ENCODE assay signal across 1 cellular context in the genomic region with DNA sequence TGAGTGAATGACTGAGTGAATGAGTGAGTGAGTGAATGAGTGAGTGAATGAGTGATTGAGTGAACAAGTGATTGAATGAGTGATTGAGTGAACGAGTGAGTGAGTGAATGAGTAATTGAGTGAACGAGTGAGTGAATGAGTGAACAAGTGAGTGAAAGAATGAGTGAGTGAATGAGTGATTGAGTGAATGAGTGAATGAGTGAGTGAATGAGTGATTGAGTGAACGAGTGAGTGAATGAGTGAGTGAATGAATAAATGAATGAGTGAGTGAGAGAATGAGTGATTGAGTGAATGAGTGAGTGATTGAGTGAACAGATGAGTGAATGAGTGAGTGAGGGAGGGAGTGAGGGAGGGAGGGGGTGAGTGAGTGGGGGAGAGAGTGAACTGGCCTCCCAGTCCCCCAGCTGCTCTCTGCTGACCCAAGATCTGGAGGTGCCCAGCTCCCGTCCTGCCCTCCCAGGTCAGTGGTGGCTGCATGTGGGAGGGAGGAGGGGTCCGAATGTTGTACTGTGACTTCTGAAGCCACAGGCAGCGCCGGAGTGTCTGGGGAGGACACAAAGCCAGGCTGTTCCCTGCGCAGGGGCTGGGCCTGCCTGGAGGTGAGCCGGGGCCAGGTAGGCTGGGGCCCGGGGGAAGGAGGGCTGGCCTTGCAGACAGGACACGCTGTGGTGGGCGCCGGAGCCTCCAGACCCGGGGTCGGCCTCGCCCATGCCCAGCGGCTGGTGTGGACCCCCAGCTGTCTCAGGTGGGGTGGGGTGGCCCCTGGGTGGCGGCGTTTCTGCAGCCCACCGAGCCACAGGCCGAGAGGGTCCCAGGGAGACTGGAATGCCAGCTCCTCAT.
TF ChIP-seq lines count a peak whose summit lies in the region.

No MANE protein-coding gene starts in this region.

TF ChIP-seq in HepG2, 621 proteins besides CTCF, POLR2A, EP300 and RAD21 (continued from another document and continues in another):
- TF ChIP-seq AGO1 (IDR thresholded peaks at IDR 0.05; ENCODE audit: low read depth, low read length, poor library complexity, severe bottlenecking) (peak; percentile 39), MEF2D (CRISPR knock-in tag; IDR thresholded peaks at IDR 0.05) (peak; percentile 15; the same call in 1 of the 2 replicates), ZKSCAN5 (CRISPR knock-in tag; IDR thresholded peaks at IDR 0.05) (0 out of 2 replicates have a peak, but pooled peaks have one; percentile 54), ZNF749 (CRISPR knock-in tag; IDR thresholded peaks at IDR 0.05; ENCODE audit: borderline replicate concordance) (peak; percentile 46; the same call in 1 of the 2 replicates), FOXM1 (CRISPR knock-in tag; IDR thresholded peaks at IDR 0.05) (no peak), FOSL2 (CRISPR knock-in tag; IDR thresholded peaks at IDR 0.05) (peak; percentile 52; the same call in 1 of the 2 replicates), HNRNPUL1 (IDR thresholded peaks at IDR 0.05; ENCODE audit: low read depth, low read length) (no peak), ZNF282 (IDR thresholded peaks at IDR 0.05; ENCODE audit: partially characterized antibody) (peak; percentile 35), ZNF17 (CRISPR knock-in tag; IDR thresholded peaks at IDR 0.05) (no peak), MED8 (CRISPR knock-in tag; IDR thresholded peaks at IDR 0.05; ENCODE audit: insufficient replicate concordance) (no peak), ZNF350 (CRISPR knock-in tag; IDR thresholded peaks at IDR 0.05; ENCODE audit: borderline replicate concordance, low read depth) (0 out of 2 replicates have a peak, but pooled peaks have one; percentile 37), POLR2G (IDR thresholded peaks at IDR 0.05; ENCODE audit: low read depth, low read length) (peak; percentile 70), ZNF333 (CRISPR knock-in tag; IDR thresholded peaks at IDR 0.05; ENCODE audit: borderline replicate concordance) (no peak), GABPA (IDR thresholded peaks at IDR 0.05; ENCODE audit: low read depth, low read length) (no peak), GABPA (CRISPR knock-in tag; IDR thresholded peaks at IDR 0.05; ENCODE audit: low read depth) (no peak), ZNF451 (CRISPR knock-in tag; IDR thresholded peaks at IDR 0.05) (no peak), CCDC6 (CRISPR knock-in tag; IDR thresholded peaks at IDR 0.05) (no peak), SMAD1 (CRISPR knock-in tag; IDR thresholded peaks at IDR 0.05; ENCODE audit: borderline replicate concordance, low read depth) (no peak), MAFK (conservative IDR thresholded peaks at IDR 0.05 in 1 of 2, IDR thresholded peaks at IDR 0.05 in 1 of 2; ENCODE audit: low read length in 2 of 2) (no peak), AHR (CRISPR knock-in tag; IDR thresholded peaks at IDR 0.05) (peak; percentile 74; the same call in 1 of the 2 replicates), ZNF891 (CRISPR knock-in tag; IDR thresholded peaks at IDR 0.05) (0 out of 2 replicates have a peak, but pooled peaks have one; percentile 30)
- TF ChIP-seq, protein P1, sequence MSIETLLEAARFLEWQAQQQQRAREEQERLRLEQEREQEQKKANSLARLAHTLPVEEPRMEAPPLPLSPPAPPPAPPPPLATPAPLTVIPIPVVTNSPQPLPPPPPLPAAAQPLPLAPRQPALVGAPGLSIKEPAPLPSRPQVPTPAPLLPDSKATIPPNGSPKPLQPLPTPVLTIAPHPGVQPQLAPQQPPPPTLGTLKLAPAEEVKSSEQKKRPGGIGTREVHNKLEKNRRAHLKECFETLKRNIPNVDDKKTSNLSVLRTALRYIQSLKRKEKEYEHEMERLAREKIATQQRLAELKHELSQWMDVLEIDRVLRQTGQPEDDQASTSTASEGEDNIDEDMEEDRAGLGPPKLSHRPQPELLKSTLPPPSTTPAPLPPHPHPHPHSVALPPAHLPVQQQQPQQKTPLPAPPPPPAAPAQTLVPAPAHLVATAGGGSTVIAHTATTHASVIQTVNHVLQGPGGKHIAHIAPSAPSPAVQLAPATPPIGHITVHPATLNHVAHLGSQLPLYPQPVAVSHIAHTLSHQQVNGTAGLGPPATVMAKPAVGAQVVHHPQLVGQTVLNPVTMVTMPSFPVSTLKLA (IDR thresholded peaks at IDR 0.05) = no peak
- TF ChIP-seq, protein P2, sequence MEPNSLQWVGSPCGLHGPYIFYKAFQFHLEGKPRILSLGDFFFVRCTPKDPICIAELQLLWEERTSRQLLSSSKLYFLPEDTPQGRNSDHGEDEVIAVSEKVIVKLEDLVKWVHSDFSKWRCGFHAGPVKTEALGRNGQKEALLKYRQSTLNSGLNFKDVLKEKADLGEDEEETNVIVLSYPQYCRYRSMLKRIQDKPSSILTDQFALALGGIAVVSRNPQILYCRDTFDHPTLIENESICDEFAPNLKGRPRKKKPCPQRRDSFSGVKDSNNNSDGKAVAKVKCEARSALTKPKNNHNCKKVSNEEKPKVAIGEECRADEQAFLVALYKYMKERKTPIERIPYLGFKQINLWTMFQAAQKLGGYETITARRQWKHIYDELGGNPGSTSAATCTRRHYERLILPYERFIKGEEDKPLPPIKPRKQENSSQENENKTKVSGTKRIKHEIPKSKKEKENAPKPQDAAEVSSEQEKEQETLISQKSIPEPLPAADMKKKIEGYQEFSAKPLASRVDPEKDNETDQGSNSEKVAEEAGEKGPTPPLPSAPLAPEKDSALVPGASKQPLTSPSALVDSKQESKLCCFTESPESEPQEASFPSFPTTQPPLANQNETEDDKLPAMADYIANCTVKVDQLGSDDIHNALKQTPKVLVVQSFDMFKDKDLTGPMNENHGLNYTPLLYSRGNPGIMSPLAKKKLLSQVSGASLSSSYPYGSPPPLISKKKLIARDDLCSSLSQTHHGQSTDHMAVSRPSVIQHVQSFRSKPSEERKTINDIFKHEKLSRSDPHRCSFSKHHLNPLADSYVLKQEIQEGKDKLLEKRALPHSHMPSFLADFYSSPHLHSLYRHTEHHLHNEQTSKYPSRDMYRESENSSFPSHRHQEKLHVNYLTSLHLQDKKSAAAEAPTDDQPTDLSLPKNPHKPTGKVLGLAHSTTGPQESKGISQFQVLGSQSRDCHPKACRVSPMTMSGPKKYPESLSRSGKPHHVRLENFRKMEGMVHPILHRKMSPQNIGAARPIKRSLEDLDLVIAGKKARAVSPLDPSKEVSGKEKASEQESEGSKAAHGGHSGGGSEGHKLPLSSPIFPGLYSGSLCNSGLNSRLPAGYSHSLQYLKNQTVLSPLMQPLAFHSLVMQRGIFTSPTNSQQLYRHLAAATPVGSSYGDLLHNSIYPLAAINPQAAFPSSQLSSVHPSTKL (CRISPR knock-in tag; IDR thresholded peaks at IDR 0.05) = peak; percentile 59
- TF ChIP-seq, protein P3, sequence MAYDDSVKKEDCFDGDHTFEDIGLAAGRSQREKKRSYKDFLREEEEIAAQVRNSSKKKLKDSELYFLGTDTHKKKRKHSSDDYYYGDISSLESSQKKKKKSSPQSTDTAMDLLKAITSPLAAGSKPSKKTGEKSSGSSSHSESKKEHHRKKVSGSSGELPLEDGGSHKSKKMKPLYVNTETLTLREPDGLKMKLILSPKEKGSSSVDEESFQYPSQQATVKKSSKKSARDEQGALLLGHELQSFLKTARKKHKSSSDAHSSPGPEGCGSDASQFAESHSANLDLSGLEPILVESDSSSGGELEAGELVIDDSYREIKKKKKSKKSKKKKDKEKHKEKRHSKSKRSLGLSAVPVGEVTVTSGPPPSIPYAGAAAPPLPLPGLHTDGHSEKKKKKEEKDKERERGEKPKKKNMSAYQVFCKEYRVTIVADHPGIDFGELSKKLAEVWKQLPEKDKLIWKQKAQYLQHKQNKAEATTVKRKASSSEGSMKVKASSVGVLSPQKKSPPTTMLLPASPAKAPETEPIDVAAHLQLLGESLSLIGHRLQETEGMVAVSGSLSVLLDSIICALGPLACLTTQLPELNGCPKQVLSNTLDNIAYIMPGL (CRISPR knock-in tag; IDR thresholded peaks at IDR 0.05; ENCODE audit: borderline replicate concordance in 1 of 2, low read depth in 1 of 2) = peak; percentile 18 to 76; a peak in 1 of 4 replicates
- TF ChIP-seq, protein P4, sequence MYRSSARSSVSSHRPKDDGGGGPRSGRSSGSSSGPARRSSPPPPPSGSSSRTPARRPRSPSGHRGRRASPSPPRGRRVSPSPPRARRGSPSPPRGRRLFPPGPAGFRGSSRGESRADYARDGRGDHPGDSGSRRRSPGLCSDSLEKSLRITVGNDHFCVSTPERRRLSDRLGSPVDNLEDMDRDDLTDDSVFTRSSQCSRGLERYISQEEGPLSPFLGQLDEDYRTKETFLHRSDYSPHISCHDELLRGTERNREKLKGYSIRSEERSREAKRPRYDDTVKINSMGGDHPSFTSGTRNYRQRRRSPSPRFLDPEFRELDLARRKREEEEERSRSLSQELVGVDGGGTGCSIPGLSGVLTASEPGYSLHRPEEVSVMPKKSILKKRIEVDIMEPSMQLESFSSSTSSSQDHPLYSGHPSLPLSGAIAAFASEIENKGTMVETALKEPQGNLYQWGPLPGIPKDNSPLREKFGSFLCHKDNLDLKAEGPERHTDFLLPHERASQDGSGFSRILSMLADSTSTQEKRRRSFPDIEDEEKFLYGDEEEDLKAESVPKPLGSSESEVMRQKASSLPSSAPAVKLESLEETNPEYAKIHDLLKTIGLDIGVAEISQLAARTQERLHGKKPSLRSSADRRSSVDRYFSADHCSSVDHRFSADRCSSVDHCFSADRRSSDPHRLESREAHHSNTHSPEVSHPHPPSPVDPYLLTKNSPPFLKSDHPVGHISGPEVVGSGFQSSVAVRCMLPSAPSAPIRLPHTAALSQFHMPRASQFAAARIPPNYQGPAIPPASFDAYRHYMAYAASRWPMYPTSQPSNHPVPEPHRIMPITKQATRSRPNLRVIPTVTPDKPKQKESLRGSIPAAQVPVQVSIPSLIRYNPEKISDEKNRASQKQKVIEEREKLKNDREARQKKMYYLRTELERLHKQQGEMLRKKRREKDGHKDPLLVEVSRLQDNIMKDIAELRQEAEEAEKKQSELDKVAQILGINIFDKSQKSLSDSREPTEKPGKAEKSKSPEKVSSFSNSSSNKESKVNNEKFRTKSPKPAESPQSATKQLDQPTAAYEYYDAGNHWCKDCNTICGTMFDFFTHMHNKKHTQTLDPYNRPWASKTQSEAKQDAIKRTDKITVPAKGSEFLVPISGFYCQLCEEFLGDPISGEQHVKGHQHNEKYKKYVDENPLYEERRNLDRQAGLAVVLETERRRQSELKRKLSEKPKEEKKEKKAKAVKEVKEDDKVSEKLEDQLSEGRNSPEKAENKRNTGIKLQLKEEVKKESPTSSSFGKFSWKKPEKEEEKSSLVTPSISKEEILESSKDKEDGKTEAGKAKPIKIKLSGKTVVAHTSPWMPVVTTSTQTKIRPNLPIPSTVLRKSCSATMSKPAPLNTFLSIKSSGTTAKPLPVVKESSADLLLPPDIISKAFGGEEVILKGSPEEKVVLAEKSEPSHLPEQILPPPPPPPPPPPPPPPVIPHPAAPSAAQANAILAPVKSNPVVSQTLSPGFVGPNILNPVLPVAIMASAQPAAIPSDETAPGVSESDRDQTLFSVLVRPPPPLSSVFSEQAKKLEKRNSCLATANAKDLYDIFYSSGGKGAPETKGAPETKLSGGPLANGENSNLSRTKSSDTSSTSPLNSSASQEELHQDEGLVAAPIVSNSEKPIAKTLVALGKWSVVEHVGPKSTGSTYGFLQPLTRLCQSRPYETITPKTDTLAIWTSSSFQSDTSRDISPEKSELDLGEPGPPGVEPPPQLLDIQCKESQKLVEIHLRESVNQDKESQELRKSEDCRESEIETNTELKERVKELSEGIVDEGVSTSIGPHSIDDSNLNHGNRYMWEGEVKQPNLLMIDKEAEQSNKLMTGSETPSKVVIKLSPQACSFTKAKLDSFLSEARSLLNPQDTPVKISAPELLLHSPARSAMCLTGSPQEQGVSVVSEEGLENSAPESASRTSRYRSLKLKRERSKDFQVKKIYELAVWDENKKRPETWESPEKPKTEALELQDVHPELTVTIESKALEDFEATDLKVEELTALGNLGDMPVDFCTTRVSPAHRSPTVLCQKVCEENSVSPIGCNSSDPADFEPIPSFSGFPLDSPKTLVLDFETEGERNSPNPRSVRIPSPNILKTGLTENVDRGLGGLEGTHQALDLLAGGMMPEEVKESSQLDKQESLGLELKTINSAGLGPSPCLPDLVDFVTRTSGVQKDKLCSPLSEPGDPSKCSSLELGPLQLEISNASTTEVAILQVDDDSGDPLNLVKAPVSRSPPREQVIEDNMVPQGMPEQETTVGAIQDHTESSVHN (CRISPR knock-in tag; IDR thresholded peaks at IDR 0.05) = no peak
- TF ChIP-seq, protein P5, sequence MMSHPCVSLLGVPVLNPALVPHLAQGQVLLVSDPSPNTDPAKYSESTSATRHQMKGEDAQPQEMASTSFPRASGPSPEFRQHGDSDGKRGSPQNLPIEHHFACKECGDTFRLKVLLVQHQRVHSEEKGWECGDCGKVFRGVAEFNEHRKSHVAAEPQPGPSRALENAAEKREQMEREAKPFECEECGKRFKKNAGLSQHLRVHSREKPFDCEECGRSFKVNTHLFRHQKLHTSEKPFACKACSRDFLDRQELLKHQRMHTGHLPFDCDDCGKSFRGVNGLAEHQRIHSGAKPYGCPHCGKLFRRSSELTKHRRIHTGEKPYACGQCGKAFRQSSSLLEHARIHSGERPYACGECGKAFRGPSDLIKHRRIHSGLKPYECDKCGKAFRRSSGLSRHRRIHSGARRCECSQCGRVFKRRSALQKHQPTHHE (CRISPR knock-in tag; IDR thresholded peaks at IDR 0.05; ENCODE audit: borderline replicate concordance) = no peak
- TF ChIP-seq, protein P6, sequence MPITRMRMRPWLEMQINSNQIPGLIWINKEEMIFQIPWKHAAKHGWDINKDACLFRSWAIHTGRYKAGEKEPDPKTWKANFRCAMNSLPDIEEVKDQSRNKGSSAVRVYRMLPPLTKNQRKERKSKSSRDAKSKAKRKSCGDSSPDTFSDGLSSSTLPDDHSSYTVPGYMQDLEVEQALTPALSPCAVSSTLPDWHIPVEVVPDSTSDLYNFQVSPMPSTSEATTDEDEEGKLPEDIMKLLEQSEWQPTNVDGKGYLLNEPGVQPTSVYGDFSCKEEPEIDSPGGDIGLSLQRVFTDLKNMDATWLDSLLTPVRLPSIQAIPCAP (CRISPR knock-in tag; IDR thresholded peaks at IDR 0.05; ENCODE audit: low read depth) = no peak
